In the genomic region with DNA sequence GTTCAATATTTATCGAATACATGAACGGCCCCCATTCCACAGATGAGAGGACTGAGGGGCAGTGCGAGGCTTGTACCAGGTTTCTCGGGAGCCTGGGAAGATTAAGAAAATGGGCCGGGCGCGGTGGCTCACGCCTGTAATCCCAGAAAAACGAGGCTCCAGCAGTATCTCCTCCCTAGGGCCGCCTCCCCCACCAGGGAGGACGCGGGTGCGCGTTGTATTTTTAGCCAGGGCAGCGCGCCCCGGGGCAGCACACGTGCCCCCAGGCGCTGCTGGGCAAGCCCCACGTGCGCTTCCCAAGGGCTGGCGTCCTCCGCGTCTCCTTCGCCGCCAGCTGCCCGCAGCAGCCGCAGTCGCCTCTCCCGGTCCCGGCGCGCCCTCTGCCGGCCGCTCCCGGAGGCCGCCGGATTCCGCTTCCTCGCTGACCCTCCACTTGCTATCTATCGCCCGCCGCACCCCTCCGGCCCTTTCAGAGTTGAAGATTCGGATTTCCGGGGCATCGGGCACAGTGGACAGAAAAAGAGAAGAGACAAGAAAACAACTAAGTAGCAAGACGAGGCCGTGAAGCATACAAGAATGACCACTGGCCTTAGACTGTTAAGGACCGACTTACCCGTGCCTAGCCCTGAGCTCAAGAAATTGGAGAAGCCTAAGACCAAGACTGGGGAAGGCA, we compare ENCODE assay signal across 1 cellular context.
TF ChIP-seq lines count a peak whose summit lies in the region.

No MANE protein-coding gene starts in this region.

TF ChIP-seq in HepG2, 621 proteins besides CTCF, POLR2A, EP300 and RAD21 (continued from another document and continues in another):
- TF ChIP-seq, protein P1, sequence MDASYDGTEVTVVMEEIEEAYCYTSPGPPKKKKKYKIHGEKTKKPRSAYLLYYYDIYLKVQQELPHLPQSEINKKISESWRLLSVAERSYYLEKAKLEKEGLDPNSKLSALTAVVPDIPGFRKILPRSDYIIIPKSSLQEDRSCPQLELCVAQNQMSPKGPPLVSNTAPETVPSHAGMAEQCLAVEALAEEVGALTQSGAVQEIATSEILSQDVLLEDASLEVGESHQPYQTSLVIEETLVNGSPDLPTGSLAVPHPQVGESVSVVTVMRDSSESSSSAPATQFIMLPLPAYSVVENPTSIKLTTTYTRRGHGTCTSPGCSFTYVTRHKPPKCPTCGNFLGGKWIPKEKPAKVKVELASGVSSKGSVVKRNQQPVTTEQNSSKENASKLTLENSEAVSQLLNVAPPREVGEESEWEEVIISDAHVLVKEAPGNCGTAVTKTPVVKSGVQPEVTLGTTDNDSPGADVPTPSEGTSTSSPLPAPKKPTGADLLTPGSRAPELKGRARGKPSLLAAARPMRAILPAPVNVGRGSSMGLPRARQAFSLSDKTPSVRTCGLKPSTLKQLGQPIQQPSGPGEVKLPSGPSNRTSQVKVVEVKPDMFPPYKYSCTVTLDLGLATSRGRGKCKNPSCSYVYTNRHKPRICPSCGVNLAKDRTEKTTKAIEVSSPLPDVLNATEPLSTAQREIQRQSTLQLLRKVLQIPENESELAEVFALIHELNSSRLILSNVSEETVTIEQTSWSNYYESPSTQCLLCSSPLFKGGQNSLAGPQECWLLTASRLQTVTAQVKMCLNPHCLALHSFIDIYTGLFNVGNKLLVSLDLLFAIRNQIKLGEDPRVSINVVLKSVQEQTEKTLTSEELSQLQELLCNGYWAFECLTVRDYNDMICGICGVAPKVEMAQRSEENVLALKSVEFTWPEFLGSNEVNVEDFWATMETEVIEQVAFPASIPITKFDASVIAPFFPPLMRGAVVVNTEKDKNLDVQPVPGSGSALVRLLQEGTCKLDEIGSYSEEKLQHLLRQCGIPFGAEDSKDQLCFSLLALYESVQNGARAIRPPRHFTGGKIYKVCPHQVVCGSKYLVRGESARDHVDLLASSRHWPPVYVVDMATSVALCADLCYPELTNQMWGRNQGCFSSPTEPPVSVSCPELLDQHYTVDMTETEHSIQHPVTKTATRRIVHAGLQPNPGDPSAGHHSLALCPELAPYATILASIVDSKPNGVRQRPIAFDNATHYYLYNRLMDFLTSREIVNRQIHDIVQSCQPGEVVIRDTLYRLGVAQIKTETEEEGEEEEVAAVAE (CRISPR knock-in tag; IDR thresholded peaks at IDR 0.05; ENCODE audit: borderline replicate concordance): no peak
- TF ChIP-seq MEIS1 (CRISPR knock-in tag; IDR thresholded peaks at IDR 0.05; ENCODE audit: borderline replicate concordance) (no peak), ZNF138 (CRISPR knock-in tag; IDR thresholded peaks at IDR 0.05; ENCODE audit: low read depth) (0 out of 2 replicates have a peak, but pooled peaks have one; percentile 44), ZNF224 (CRISPR knock-in tag; IDR thresholded peaks at IDR 0.05) (no peak), NBN (conservative IDR thresholded peaks at IDR 0.05) (no peak), ZNF326 (CRISPR knock-in tag; IDR thresholded peaks at IDR 0.05; ENCODE audit: borderline replicate concordance) (no peak), ZNF292 (CRISPR knock-in tag; IDR thresholded peaks at IDR 0.05; ENCODE audit: borderline replicate concordance, low read depth) (no peak), ZNF674 (CRISPR knock-in tag; IDR thresholded peaks at IDR 0.05; ENCODE audit: low read depth) (no peak), RBAK (CRISPR knock-in tag; IDR thresholded peaks at IDR 0.05) (no peak), SOX6 (IDR thresholded peaks at IDR 0.05) (no peak), SOX6 (CRISPR knock-in tag; IDR thresholded peaks at IDR 0.05) (peak; percentile 34; the same call in 1 of the 2 replicates), WIZ (CRISPR knock-in tag; IDR thresholded peaks at IDR 0.05) (peak; percentile 58; the same call in 1 of the 2 replicates), ZNF333 (CRISPR knock-in tag; IDR thresholded peaks at IDR 0.05; ENCODE audit: borderline replicate concordance) (no peak), ZNF773 (CRISPR knock-in tag; IDR thresholded peaks at IDR 0.05; ENCODE audit: borderline replicate concordance) (no peak), ZNF10 (CRISPR knock-in tag; IDR thresholded peaks at IDR 0.05; ENCODE audit: borderline replicate concordance, low read depth) (no peak), RFXANK (CRISPR knock-in tag; IDR thresholded peaks at IDR 0.05) (no peak), HMG20A (CRISPR knock-in tag; IDR thresholded peaks at IDR 0.05; ENCODE audit: borderline replicate concordance) (no peak), MAZ (IDR thresholded peaks at IDR 0.05; ENCODE audit: borderline replicate concordance, low read depth, low read length) (no peak), MAZ (CRISPR knock-in tag; IDR thresholded peaks at IDR 0.05; ENCODE audit: low read depth) (peak; percentile 82), KLF12 (CRISPR knock-in tag; IDR thresholded peaks at IDR 0.05; ENCODE audit: borderline replicate concordance) (0 out of 2 replicates have a peak, but pooled peaks have one; percentile 41), ZNF432 (CRISPR knock-in tag; IDR thresholded peaks at IDR 0.05; ENCODE audit: borderline replicate concordance) (no peak), ZNF263 (CRISPR knock-in tag; IDR thresholded peaks at IDR 0.05) (peak; percentile 60), DNMT3B (CRISPR knock-in tag; conservative IDR thresholded peaks at IDR 0.05) (no peak), ZFP41 (CRISPR knock-in tag; IDR thresholded peaks at IDR 0.05; ENCODE audit: borderline replicate concordance) (no peak), ZNF589 (CRISPR knock-in tag; conservative IDR thresholded peaks at IDR 0.05) (no peak), ZSCAN22 (CRISPR knock-in tag; IDR thresholded peaks at IDR 0.05) (no peak), AKAP8 (CRISPR knock-in tag; IDR thresholded peaks at IDR 0.05) (0 out of 2 replicates have a peak, but pooled peaks have one; percentile 41), FOXK1 (CRISPR knock-in tag; IDR thresholded peaks at IDR 0.05; ENCODE audit: borderline replicate concordance, low read depth) (no peak), ZSCAN21 (CRISPR knock-in tag; IDR thresholded peaks at IDR 0.05; ENCODE audit: borderline replicate concordance) (peak; percentile 64; the same call in 1 of the 2 replicates), ZIK1 (CRISPR knock-in tag; IDR thresholded peaks at IDR 0.05; ENCODE audit: borderline replicate concordance, low read depth) (no peak), GATA4 (IDR thresholded peaks at IDR 0.05; ENCODE audit: borderline replicate concordance, low read depth) (no peak), ZNF878 (CRISPR knock-in tag; IDR thresholded peaks at IDR 0.05) (no peak), RXRB (CRISPR knock-in tag; IDR thresholded peaks at IDR 0.05; ENCODE audit: borderline replicate concordance) (peak; percentile 47; the same call in 1 of the 2 replicates), ZNF598 (CRISPR knock-in tag; IDR thresholded peaks at IDR 0.05; ENCODE audit: borderline replicate concordance) (no peak), ZNF772 (CRISPR knock-in tag; IDR thresholded peaks at IDR 0.05) (peak; percentile 63; the same call in 1 of the 2 replicates), ZNF577 (CRISPR knock-in tag; IDR thresholded peaks at IDR 0.05; ENCODE audit: borderline replicate concordance, low read depth) (no peak), JUN (CRISPR knock-in tag; IDR thresholded peaks at IDR 0.05) (no peak), KLF16 (CRISPR knock-in tag; IDR thresholded peaks at IDR 0.05) (peak in 1 of 2 experiments; percentile 80; a peak in 1 of 4 replicates), HDAC2 (CRISPR knock-in tag; IDR thresholded peaks at IDR 0.05) (peak; percentile 44; the same call in 1 of the 2 replicates), SALL2 (CRISPR knock-in tag; IDR thresholded peaks at IDR 0.05) (no peak), TP53 (CRISPR knock-in tag; conservative IDR thresholded peaks at IDR 0.05) (no peak), ZNF101 (CRISPR knock-in tag; IDR thresholded peaks at IDR 0.05; ENCODE audit: borderline replicate concordance, low read depth) (0 out of 2 replicates have a peak, but pooled peaks have one; percentile 17), MAFG (CRISPR knock-in tag; IDR thresholded peaks at IDR 0.05) (no peak), ZNF766 (CRISPR knock-in tag; IDR thresholded peaks at IDR 0.05; ENCODE audit: borderline replicate concordance) (peak; percentile 64; the same call in 1 of the 2 replicates)
- TF ChIP-seq, protein P2, sequence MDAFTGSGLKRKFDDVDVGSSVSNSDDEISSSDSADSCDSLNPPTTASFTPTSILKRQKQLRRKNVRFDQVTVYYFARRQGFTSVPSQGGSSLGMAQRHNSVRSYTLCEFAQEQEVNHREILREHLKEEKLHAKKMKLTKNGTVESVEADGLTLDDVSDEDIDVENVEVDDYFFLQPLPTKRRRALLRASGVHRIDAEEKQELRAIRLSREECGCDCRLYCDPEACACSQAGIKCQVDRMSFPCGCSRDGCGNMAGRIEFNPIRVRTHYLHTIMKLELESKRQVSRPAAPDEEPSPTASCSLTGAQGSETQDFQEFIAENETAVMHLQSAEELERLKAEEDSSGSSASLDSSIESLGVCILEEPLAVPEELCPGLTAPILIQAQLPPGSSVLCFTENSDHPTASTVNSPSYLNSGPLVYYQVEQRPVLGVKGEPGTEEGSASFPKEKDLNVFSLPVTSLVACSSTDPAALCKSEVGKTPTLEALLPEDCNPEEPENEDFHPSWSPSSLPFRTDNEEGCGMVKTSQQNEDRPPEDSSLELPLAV (CRISPR knock-in tag; conservative IDR thresholded peaks at IDR 0.05; ENCODE audit: low read depth): no peak
- TF ChIP-seq, protein P3, sequence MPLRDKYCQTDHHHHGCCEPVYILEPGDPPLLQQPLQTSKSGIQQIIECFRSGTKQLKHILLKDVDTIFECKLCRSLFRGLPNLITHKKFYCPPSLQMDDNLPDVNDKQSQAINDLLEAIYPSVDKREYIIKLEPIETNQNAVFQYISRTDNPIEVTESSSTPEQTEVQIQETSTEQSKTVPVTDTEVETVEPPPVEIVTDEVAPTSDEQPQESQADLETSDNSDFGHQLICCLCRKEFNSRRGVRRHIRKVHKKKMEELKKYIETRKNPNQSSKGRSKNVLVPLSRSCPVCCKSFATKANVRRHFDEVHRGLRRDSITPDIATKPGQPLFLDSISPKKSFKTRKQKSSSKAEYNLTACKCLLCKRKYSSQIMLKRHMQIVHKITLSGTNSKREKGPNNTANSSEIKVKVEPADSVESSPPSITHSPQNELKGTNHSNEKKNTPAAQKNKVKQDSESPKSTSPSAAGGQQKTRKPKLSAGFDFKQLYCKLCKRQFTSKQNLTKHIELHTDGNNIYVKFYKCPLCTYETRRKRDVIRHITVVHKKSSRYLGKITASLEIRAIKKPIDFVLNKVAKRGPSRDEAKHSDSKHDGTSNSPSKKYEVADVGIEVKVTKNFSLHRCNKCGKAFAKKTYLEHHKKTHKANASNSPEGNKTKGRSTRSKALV (CRISPR knock-in tag; IDR thresholded peaks at IDR 0.05): no peak
- TF ChIP-seq, protein P4, sequence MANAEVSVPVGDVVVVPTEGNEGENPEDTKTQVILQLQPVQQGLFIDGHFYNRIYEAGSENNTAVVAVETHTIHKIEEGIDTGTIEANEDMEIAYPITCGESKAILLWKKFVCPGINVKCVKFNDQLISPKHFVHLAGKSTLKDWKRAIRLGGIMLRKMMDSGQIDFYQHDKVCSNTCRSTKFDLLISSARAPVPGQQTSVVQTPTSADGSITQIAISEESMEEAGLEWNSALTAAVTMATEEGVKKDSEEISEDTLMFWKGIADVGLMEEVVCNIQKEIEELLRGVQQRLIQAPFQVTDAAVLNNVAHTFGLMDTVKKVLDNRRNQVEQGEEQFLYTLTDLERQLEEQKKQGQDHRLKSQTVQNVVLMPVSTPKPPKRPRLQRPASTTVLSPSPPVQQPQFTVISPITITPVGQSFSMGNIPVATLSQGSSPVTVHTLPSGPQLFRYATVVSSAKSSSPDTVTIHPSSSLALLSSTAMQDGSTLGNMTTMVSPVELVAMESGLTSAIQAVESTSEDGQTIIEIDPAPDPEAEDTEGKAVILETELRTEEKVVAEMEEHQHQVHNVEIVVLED (CRISPR knock-in tag; IDR thresholded peaks at IDR 0.05; ENCODE audit: borderline replicate concordance): no peak; the same call in 1 of the 2 replicates
- TF ChIP-seq, protein P5, sequence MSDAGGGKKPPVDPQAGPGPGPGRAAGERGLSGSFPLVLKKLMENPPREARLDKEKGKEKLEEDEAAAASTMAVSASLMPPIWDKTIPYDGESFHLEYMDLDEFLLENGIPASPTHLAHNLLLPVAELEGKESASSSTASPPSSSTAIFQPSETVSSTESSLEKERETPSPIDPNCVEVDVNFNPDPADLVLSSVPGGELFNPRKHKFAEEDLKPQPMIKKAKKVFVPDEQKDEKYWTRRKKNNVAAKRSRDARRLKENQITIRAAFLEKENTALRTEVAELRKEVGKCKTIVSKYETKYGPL (CRISPR knock-in tag; IDR thresholded peaks at IDR 0.05): no peak
- TF ChIP-seq, protein P6, sequence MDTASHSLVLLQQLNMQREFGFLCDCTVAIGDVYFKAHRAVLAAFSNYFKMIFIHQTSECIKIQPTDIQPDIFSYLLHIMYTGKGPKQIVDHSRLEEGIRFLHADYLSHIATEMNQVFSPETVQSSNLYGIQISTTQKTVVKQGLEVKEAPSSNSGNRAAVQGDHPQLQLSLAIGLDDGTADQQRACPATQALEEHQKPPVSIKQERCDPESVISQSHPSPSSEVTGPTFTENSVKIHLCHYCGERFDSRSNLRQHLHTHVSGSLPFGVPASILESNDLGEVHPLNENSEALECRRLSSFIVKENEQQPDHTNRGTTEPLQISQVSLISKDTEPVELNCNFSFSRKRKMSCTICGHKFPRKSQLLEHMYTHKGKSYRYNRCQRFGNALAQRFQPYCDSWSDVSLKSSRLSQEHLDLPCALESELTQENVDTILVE (CRISPR knock-in tag; IDR thresholded peaks at IDR 0.05): no peak
- TF ChIP-seq, protein P7, sequence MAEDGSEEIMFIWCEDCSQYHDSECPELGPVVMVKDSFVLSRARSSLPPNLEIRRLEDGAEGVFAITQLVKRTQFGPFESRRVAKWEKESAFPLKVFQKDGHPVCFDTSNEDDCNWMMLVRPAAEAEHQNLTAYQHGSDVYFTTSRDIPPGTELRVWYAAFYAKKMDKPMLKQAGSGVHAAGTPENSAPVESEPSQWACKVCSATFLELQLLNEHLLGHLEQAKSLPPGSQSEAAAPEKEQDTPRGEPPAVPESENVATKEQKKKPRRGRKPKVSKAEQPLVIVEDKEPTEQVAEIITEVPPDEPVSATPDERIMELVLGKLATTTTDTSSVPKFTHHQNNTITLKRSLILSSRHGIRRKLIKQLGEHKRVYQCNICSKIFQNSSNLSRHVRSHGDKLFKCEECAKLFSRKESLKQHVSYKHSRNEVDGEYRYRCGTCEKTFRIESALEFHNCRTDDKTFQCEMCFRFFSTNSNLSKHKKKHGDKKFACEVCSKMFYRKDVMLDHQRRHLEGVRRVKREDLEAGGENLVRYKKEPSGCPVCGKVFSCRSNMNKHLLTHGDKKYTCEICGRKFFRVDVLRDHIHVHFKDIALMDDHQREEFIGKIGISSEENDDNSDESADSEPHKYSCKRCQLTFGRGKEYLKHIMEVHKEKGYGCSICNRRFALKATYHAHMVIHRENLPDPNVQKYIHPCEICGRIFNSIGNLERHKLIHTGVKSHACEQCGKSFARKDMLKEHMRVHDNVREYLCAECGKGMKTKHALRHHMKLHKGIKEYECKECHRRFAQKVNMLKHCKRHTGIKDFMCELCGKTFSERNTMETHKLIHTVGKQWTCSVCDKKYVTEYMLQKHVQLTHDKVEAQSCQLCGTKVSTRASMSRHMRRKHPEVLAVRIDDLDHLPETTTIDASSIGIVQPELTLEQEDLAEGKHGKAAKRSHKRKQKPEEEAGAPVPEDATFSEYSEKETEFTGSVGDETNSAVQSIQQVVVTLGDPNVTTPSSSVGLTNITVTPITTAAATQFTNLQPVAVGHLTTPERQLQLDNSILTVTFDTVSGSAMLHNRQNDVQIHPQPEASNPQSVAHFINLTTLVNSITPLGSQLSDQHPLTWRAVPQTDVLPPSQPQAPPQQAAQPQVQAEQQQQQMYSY (CRISPR knock-in tag; IDR thresholded peaks at IDR 0.05): no peak
